28 cellular contexts compared by ENCODE assay signal in genomic region chr22:50079689-50080465, GRCh38. TPM values are rescaled to one million over a fixed set of nuclear protein-coding genes. Genes with fewer than 3 reads are reported as not detected.
"Had no signal": no experiment of that assay in that cellular context is flagged by ENCODE, and none has a peak within 500 bp of the region (broad histone marks: within the 10 kb centered on the region; RNA-seq: fewer than 3 reads in every experiment).

No MANE protein-coding gene starts in this region.

- DNase-seq: activated CD4-positive, alpha-beta T cell treated with anti-CD3 and anti-CD28 coated beads, Interleukin-2, amount 10 ng/mL, durations not matched to agents 7 days and 5 days; activated CD8-positive, alpha-beta memory T cell treated with anti-CD3 and anti-CD28 coated beads, Interleukin-2, amount 50 U/mL, for 4 hours; activated CD8-positive, alpha-beta T cell treated with anti-CD3 and anti-CD28 coated beads, Interleukin-2, amount 10 ng/mL, durations not matched to agents 7 days and 5 days; activated effector memory CD4-positive, alpha-beta T cell treated with Interleukin-2 at 50 U/mL for 16 hours; activated naive CD4-positive, alpha-beta T cell treated with anti-CD3 and anti-CD28 coated beads, Interleukin-2, amount 10 ng/mL, durations not matched to agents 7 days and 5 days; activated T-cell treated with anti-CD3 and anti-CD28 coated beads, Interleukin-2, amount 50 U/mL, for 4 hours; brain microvascular endothelial cell; cortex of kidney; effector CD4-positive, alpha-beta T cell; heart left ventricle; immature natural killer cell; naive thymus-derived CD4-positive, alpha-beta T cell; stimulated activated CD4-positive, alpha-beta T cell treated with anti-CD3 and anti-CD28 coated beads, Interleukin-4, amount 100 ng/mL, for 24 hours; stimulated activated naive B cell treated with anti-CD40 and anti-IgM and Interleukin-4, amounts not matched to agents 10 μg/mL and 1 μg/mL and 100 μg/mL, for 72 hours; T1000; upper lobe of right lung had no signal

- H3K27ac ChIP-seq: brain microvascular endothelial cell, gastroesophageal sphincter, heart left ventricle, thoracic aorta had no signal

- H3K4me1 ChIP-seq: gastroesophageal sphincter had no signal

- H3K27me3 Mint-ChIP-seq: activated CD4-positive, alpha-beta T cell treated with anti-CD3 and anti-CD28 coated beads, Interleukin-2, amount 10 ng/mL, durations not matched to agents 7 days and 5 days had no signal

- H3K36me3 ChIP-seq: brain microvascular endothelial cell, gastroesophageal sphincter, heart left ventricle, thoracic aorta, upper lobe of right lung had no signal

- H3K36me3 Mint-ChIP-seq: activated naive CD4-positive, alpha-beta T cell treated with anti-CD3 and anti-CD28 coated beads, Interleukin-2, amount 10 ng/mL, durations not matched to agents 7 days and 5 days; memory B cell; naive thymus-derived CD4-positive, alpha-beta T cell; stimulated activated naive B cell treated with anti-CD40 and anti-IgM and Interleukin-4, amounts not matched to agents 10 μg/mL and 1 μg/mL and 100 μg/mL, for 72 hours had no signal

- H3K4me3 ChIP-seq: gastroesophageal sphincter, heart left ventricle, smooth muscle cell, thoracic aorta, upper lobe of right lung had no signal

- ATAC-seq: activated CD4-positive, CD25-positive, alpha-beta regulatory T cell treated with anti-CD3 and anti-CD28 coated beads, Interleukin-2, amount 50 U/mL, for 24 hours; activated CD8-positive, alpha-beta T cell treated with anti-CD3 and anti-CD28 coated beads, Interleukin-2, amount 10 ng/mL, durations not matched to agents 7 days and 5 days; activated T-cell treated with anti-CD3 and anti-CD28 coated beads, Interleukin-2, amount 50 U/mL, for 4 hours; esophagus mucosa; gastroesophageal sphincter; heart left ventricle; naive thymus-derived CD4-positive, alpha-beta T cell; sciatic nerve; stimulated activated naive B cell treated with anti-CD40 and anti-IgM and Interleukin-4, amounts not matched to agents 10 μg/mL and 1 μg/mL and 100 μg/mL, for 72 hours had no signal

- H3K9me3 ChIP-seq: gastroesophageal sphincter, heart left ventricle, thoracic aorta, upper lobe of right lung had no signal

- H3K27me3 ChIP-seq: upper lobe of right lung had no signal

- H3K9me3 Mint-ChIP-seq: activated CD4-positive, alpha-beta T cell treated with anti-CD3 and anti-CD28 coated beads, Interleukin-2, amount 10 ng/mL, durations not matched to agents 7 days and 5 days; activated naive CD4-positive, alpha-beta T cell treated with anti-CD3 and anti-CD28 coated beads, Interleukin-2, amount 10 ng/mL, durations not matched to agents 7 days and 5 days; activated T-cell treated with anti-CD3 and anti-CD28 coated beads, Interleukin-2, amount 50 U/mL, for 4 hours; central memory CD8-positive, alpha-beta T cell; memory B cell; naive thymus-derived CD4-positive, alpha-beta T cell; stimulated activated naive B cell treated with anti-CD40 and anti-IgM and Interleukin-4, amounts not matched to agents 10 μg/mL and 1 μg/mL and 100 μg/mL, for 72 hours had no signal

- H3K4me1 Mint-ChIP-seq: activated CD4-positive, alpha-beta T cell treated with anti-CD3 and anti-CD28 coated beads, Interleukin-2, amount 10 ng/mL, durations not matched to agents 7 days and 5 days; central memory CD8-positive, alpha-beta T cell had no signal

- H3K27ac Mint-ChIP-seq: activated CD4-positive, alpha-beta T cell treated with anti-CD3 and anti-CD28 coated beads, Interleukin-2, amount 10 ng/mL, durations not matched to agents 7 days and 5 days; activated CD8-positive, alpha-beta T cell treated with anti-CD3 and anti-CD28 coated beads, Interleukin-2, amount 10 ng/mL, durations not matched to agents 7 days and 5 days; activated naive CD4-positive, alpha-beta T cell treated with anti-CD3 and anti-CD28 coated beads, Interleukin-2, amount 10 ng/mL, durations not matched to agents 7 days and 5 days; memory B cell; naive thymus-derived CD4-positive, alpha-beta T cell; stimulated activated naive B cell treated with anti-CD40 and anti-IgM and Interleukin-4, amounts not matched to agents 10 μg/mL and 1 μg/mL and 100 μg/mL, for 72 hours had no signal

- H3K4me3 Mint-ChIP-seq: activated CD4-positive, alpha-beta T cell treated with anti-CD3 and anti-CD28 coated beads, Interleukin-2, amount 10 ng/mL, durations not matched to agents 7 days and 5 days; activated CD8-positive, alpha-beta T cell treated with anti-CD3 and anti-CD28 coated beads, Interleukin-2, amount 10 ng/mL, durations not matched to agents 7 days and 5 days; activated naive CD4-positive, alpha-beta T cell treated with anti-CD3 and anti-CD28 coated beads, Interleukin-2, amount 10 ng/mL, durations not matched to agents 7 days and 5 days; activated T-cell treated with anti-CD3 and anti-CD28 coated beads, Interleukin-2, amount 50 U/mL, for 4 hours; central memory CD8-positive, alpha-beta T cell; memory B cell; naive thymus-derived CD4-positive, alpha-beta T cell; stimulated activated naive B cell treated with anti-CD40 and anti-IgM and Interleukin-4, amounts not matched to agents 10 μg/mL and 1 μg/mL and 100 μg/mL, for 72 hours had no signal

RNA-seq across cellular contexts. Expression of gene MLC1, which starts 5.3 kb away (rescaled TPM):
- total RNA-seq: esophagus mucosa had no signal

RNA-seq across cellular contexts. Expression of gene MOV10L1, which starts 9.9 kb away (rescaled TPM):
- total RNA-seq: activated CD4-positive, alpha-beta T cell treated with anti-CD3 and anti-CD28 coated beads, Interleukin-2, amount 10 ng/mL, durations not matched to agents 7 days and 5 days; activated CD8-positive, alpha-beta T cell treated with anti-CD3 and anti-CD28 coated beads, Interleukin-2, amount 10 ng/mL, durations not matched to agents 7 days and 5 days; activated T-cell treated with anti-CD3 and anti-CD28 coated beads, Interleukin-2, amount 50 U/mL, for 4 hours; naive thymus-derived CD4-positive, alpha-beta T cell; T-helper 1 cell treated with Interleukin-12 subunit alpha and Interleukin-12 subunit beta and Interleukin-4 antibody, amounts not matched to agents 30 ng/mL and 1 ng/mL, for 36 hours had no signal
- polyA plus RNA-seq: naive thymus-derived CD4-positive, alpha-beta T cell had no signal

RNA-seq across cellular contexts. Expression of gene TTLL8, which starts 21.8 kb away (rescaled TPM):
- total RNA-seq: activated CD4-positive, alpha-beta T cell treated with anti-CD3 and anti-CD28 coated beads, Interleukin-2, amount 10 ng/mL, durations not matched to agents 7 days and 5 days; activated CD8-positive, alpha-beta T cell treated with anti-CD3 and anti-CD28 coated beads, Interleukin-2, amount 10 ng/mL, durations not matched to agents 7 days and 5 days; activated T-cell treated with anti-CD3 and anti-CD28 coated beads, Interleukin-2, amount 50 U/mL, for 4 hours; aorta; esophagus mucosa; gastroesophageal sphincter; heart left ventricle; liver; mucosa of gallbladder; naive thymus-derived CD4-positive, alpha-beta T cell; sciatic nerve; smooth muscle cell; T-helper 1 cell treated with Interleukin-12 subunit alpha and Interleukin-12 subunit beta and Interleukin-4 antibody, amounts not matched to agents 30 ng/mL and 1 ng/mL, for 36 hours; thoracic aorta; upper lobe of right lung had no signal
- polyA plus RNA-seq: aorta; heart left ventricle; immature natural killer cell; liver; naive thymus-derived CD4-positive, alpha-beta T cell had no signal
